In genomic region chr9:128910906-128911305, GRCh38 we compare ENCODE assay signal across 11 cellular contexts. TPM values are rescaled to one million over a fixed set of nuclear protein-coding genes. Genes with fewer than 3 reads are reported as not detected.
DNase-seq lines count a peak whose midpoint lies in the region; ATAC-seq, FAIRE-seq and TF ChIP-seq lines count a peak whose summit lies in the region.
"Had no signal": no experiment of that assay in that cellular context is flagged by ENCODE, and none has a peak within 500 bp of the region (broad histone marks: within the 10 kb centered on the region; RNA-seq: fewer than 3 reads in every experiment).

No MANE protein-coding gene starts in this region.

- no peak for TF ChIP-seq EP300 in ovary (IDR thresholded peaks at IDR 0.05)

- peaks cover 5 to 42% of the 10 kb centered on the region in 2 donors for H3K4me1 ChIP-seq in naive thymus-derived CD4-positive, alpha-beta T cell (ENCODE audit: control insufficient read depth in 2 of 2, insufficient read depth in 2 of 2, low read length in 2 of 2)
- H3K4me1 ChIP-seq in vagina, result peaks cover 69% of the 10 kb centered on the region
- H3K4me1 ChIP-seq in ovary (ENCODE audit: insufficient read depth), result peaks cover 31% of the 10 kb centered on the region
- H3K4me1 ChIP-seq in kidney (ENCODE audit: control insufficient read depth in 1 of 2, insufficient read depth in 1 of 2, low read depth in 1 of 2, low read length in 2 of 2), result peaks cover 0 to 27% of the 10 kb centered on the region in 2 donors

- peak; percentile 4 for ATAC-seq in Right ventricle myocardium superior (ENCODE audit: poor library complexity)
- ATAC-seq in naive thymus-derived CD4-positive, alpha-beta T cell, result no peak

- H3K27ac Mint-ChIP-seq in naive thymus-derived CD4-positive, alpha-beta T cell, result peak overlapping the region in 6 of 9 donors; percentile 69 to 84 (median 82)

- H3K27me3 Mint-ChIP-seq in naive thymus-derived CD4-positive, alpha-beta T cell, result no peaks in the 10 kb centered on the region

- intact Hi-C loops in Right ventricle myocardium superior (cut with DNase I), result no loop called here
- intact Hi-C loops in cardiac septum (cut with DNase I), result no loop called here
- intact Hi-C loops in dorsolateral prefrontal cortex (cut with DNase I), result no loop called here
- intact Hi-C loops in naive thymus-derived CD4-positive, alpha-beta T cell (cut with micrococcal nuclease), result no loop called here
- intact Hi-C loops in vagina (cut with DNase I), result no loop called here
- intact Hi-C loops in ovary (cut with DNase I), result no loop called here
- intact Hi-C loops in kidney (cut with DNase I), result no loop called here

- peaks cover 15 to 37% (median 21%) of the 10 kb centered on the region in 5 donors for H3K36me3 Mint-ChIP-seq in naive thymus-derived CD4-positive, alpha-beta T cell

- CTCF ChIA-PET in naive thymus-derived CD4-positive, alpha-beta T cell (lab: Charles Lee), result interaction anchor here (1.0 kb wide), 1 partner anchor 17 kb away, joined by 3 read pairs; no protein-coding TSS in a partner anchor

- WGBS in ovary, 3 donors, result 83 to 87% (median 84%) methylated on average over 6 of the region's 6 CpGs

- H3K36me3 ChIP-seq in naive thymus-derived CD4-positive, alpha-beta T cell (ENCODE audit: control insufficient read depth in 2 of 3, insufficient read depth in 3 of 3, low read length in 3 of 3), result peaks cover 10 to 54% (median 23%) of the 10 kb centered on the region in 3 experiments
- H3K36me3 ChIP-seq in vagina (peaks cover 0 to 29% of the 10 kb centered on the region in 2 donors), ovary (no peaks in the 10 kb centered on the region), kidney (ENCODE audit: control insufficient read depth in 1 of 2, insufficient read depth in 2 of 2, low read length in 2 of 2) (peaks cover 23 to 31% of the 10 kb centered on the region in 2 donors)

- DNase-seq in Right ventricle myocardium superior (no peak), cardiac septum (ENCODE audit: low spot score) (no peak), dorsolateral prefrontal cortex (no peak), vagina (ENCODE audit: extremely low spot score in 2 of 2) (peak in 1 of 2 donors; percentile 83), ovary (no peak), activated gamma-delta T cell (lab: John Stamatoyannopoulos, UW) (no peak), kidney (no peak)
- DNase-seq in naive thymus-derived CD4-positive, alpha-beta T cell, result no peak
- DNase-seq: left colon, NCI-H774 had no signal

- H3K27ac ChIP-seq in dorsolateral prefrontal cortex (peak overlapping the region in 56 of 59 donors; percentile 11 to 96 (median 76)), vagina (peak overlapping the region; percentile 96), ovary (no peak overlapping the region), kidney (ENCODE audit: low read depth in 2 of 2, low read length in 2 of 2) (no peak overlapping the region)
- H3K27ac ChIP-seq in naive thymus-derived CD4-positive, alpha-beta T cell (ENCODE audit: low read depth, low read length), result peak overlapping the region; percentile 10

- FAIRE-seq in kidney (lab: Jason Lieb, UNC), result no peak
- FAIRE-seq: endometrium had no signal

- POLR2A ChIA-PET in naive thymus-derived CD4-positive, alpha-beta T cell (lab: Charles Lee), result no interaction called here

- TF ChIP-seq POLR2A in vagina (IDR thresholded peaks at IDR 0.05) (no peak), ovary (IDR thresholded peaks at IDR 0.05) (no peak)

- peaks cover 32 to 71% (median 51%) of the 10 kb centered on the region in 7 donors for H3K4me1 Mint-ChIP-seq in naive thymus-derived CD4-positive, alpha-beta T cell

- TF ChIP-seq CTCF in dorsolateral prefrontal cortex (IDR thresholded peaks at IDR 0.05 in 54 of 56, conservative IDR thresholded peaks at IDR 0.05 in 2 of 56; ENCODE audit: low read depth in 1 of 56, partially characterized antibody in 56 of 56), result no peak
- TF ChIP-seq CTCF in vagina (IDR thresholded peaks at IDR 0.05), result no peak
- no peak for TF ChIP-seq CTCF in ovary (IDR thresholded peaks at IDR 0.05)
- TF ChIP-seq CTCF in kidney (IDR thresholded peaks at IDR 0.05; ENCODE audit: borderline replicate concordance, extremely low read depth, insufficient read depth), result no peak

- H3K27me3 ChIP-seq in dorsolateral prefrontal cortex (no peaks in the 10 kb centered on the region), vagina (no peaks in the 10 kb centered on the region), ovary (no peaks in the 10 kb centered on the region)
- no peaks in the 10 kb centered on the region for H3K27me3 ChIP-seq in naive thymus-derived CD4-positive, alpha-beta T cell (ENCODE audit: control insufficient read depth in 2 of 2, insufficient read depth in 2 of 2, low read length in 2 of 2)

- H3K4me3 ChIP-seq in dorsolateral prefrontal cortex, result no peak overlapping the region
- no peak overlapping the region for H3K4me3 ChIP-seq in naive thymus-derived CD4-positive, alpha-beta T cell (ENCODE audit: low read length)
- no peak overlapping the region for H3K4me3 ChIP-seq in vagina
- no peak overlapping the region for H3K4me3 ChIP-seq in ovary
- H3K4me3 ChIP-seq in kidney (ENCODE audit: low read length in 2 of 2), result no peak overlapping the region

- H3K9me3 ChIP-seq in naive thymus-derived CD4-positive, alpha-beta T cell (ENCODE audit: control insufficient read depth in 2 of 3, low read length in 3 of 3), result no peaks in the 10 kb centered on the region
- H3K9me3 ChIP-seq in vagina (no peaks in the 10 kb centered on the region), ovary (no peaks in the 10 kb centered on the region), kidney (ENCODE audit: control insufficient read depth in 1 of 2, low read length in 2 of 2) (no peaks in the 10 kb centered on the region)

- H3K9me3 Mint-ChIP-seq in naive thymus-derived CD4-positive, alpha-beta T cell, result no peaks in the 10 kb centered on the region

- H3K9ac ChIP-seq in kidney (ENCODE audit: low read length in 2 of 2), result no peak overlapping the region

- peak overlapping the region in 6 of 10 donors; percentile 12 to 80 (median 32) for H3K4me3 Mint-ChIP-seq in naive thymus-derived CD4-positive, alpha-beta T cell

RNA-seq across cellular contexts. Expression of gene PHYHD1, which starts 9.9 kb away (rescaled TPM):
- total RNA-seq in Right ventricle myocardium superior (28.7 TPM), cardiac septum (21.9 TPM), dorsolateral prefrontal cortex (100 to 1,000 TPM in 1 of 120 experiments, 10 to 100 TPM in 118, 1 to 10 TPM in 1; 8.8 to 113 (median 34.2) TPM), vagina (23.6 TPM), ovary (10 to 100 TPM; 24.8 to 63.9 (median 43.1) TPM), kidney (59.0 TPM)
- 1 to 10 TPM; 1.1 to 3.2 (median 3.1) TPM for total RNA-seq in naive thymus-derived CD4-positive, alpha-beta T cell
- 1 to 10 TPM; 3.0 to 5.1 TPM for polyA plus RNA-seq in naive thymus-derived CD4-positive, alpha-beta T cell
- polyA plus RNA-seq in ovary (10 to 100 TPM; 41.1 to 50.4 TPM), kidney (ENCODE audit: insufficient read depth, low read depth, low replicate concordance) (122 TPM)

RNA-seq across cellular contexts. Expression of gene LRRC8A, which starts 29.0 kb away (rescaled TPM):
- total RNA-seq in Right ventricle myocardium superior, result 20.2 TPM
- 24.2 TPM for total RNA-seq in cardiac septum
- total RNA-seq in dorsolateral prefrontal cortex, result 100 to 1,000 TPM in 48 of 120 experiments, 10 to 100 TPM in 72; 63.8 to 213 (median 95.1) TPM
- total RNA-seq in naive thymus-derived CD4-positive, alpha-beta T cell, result 10 to 100 TPM; 31.3 to 48.8 (median 34.5) TPM
- 10 to 100 TPM; 24.2 to 54.0 TPM for polyA plus RNA-seq in naive thymus-derived CD4-positive, alpha-beta T cell
- total RNA-seq in vagina, result 110 TPM
- 10 to 100 TPM; 18.1 to 39.7 (median 26.4) TPM for total RNA-seq in ovary
- 10 to 100 TPM; 21.2 to 28.5 TPM for polyA plus RNA-seq in ovary
- total RNA-seq in kidney, result 37.4 TPM
- 18.5 TPM for polyA plus RNA-seq in kidney (ENCODE audit: insufficient read depth, low read depth, low replicate concordance)

RNA-seq across cellular contexts. Expression of gene KYAT1, which starts 29.2 kb away (rescaled TPM):
- total RNA-seq in Right ventricle myocardium superior (12.6 TPM), cardiac septum (9.2 TPM), dorsolateral prefrontal cortex (10 to 100 TPM; 22.3 to 55.0 (median 36.5) TPM), vagina (11.0 TPM), ovary (10 to 100 TPM in 1 of 7 donors, 1 to 10 TPM in 6; 4.6 to 10.2 (median 6.1) TPM), kidney (5.1 TPM)
- 10 to 100 TPM in 4 of 5 experiments, 1 to 10 TPM in 1; 7.2 to 18.2 (median 14.8) TPM for total RNA-seq in naive thymus-derived CD4-positive, alpha-beta T cell
- 10 to 100 TPM in 1 of 2 donors, 1 to 10 TPM in 1; 9.8 to 14.2 TPM for polyA plus RNA-seq in naive thymus-derived CD4-positive, alpha-beta T cell
- polyA plus RNA-seq in ovary (1 to 10 TPM; 4.2 to 5.8 TPM), kidney (ENCODE audit: insufficient read depth, low read depth, low replicate concordance) (17.0 TPM)

RNA-seq across cellular contexts. Expression of gene DOLK, which starts 36.5 kb away (rescaled TPM):
- total RNA-seq in Right ventricle myocardium superior, result 6.4 TPM
- 9.8 TPM for total RNA-seq in cardiac septum
- 10 to 100 TPM in 23 of 120 experiments, 1 to 10 TPM in 97; 3.6 to 13.2 (median 8.4) TPM for total RNA-seq in dorsolateral prefrontal cortex
- 10 to 100 TPM in 2 of 5 experiments, 1 to 10 TPM in 3; 6.0 to 12.8 (median 9.5) TPM for total RNA-seq in naive thymus-derived CD4-positive, alpha-beta T cell
- 10 to 100 TPM in 1 of 2 donors, 1 to 10 TPM in 1; 7.6 to 10.5 TPM for polyA plus RNA-seq in naive thymus-derived CD4-positive, alpha-beta T cell
- 8.1 TPM for total RNA-seq in vagina
- 10 to 100 TPM in 5 of 7 donors, 1 to 10 TPM in 2; 6.1 to 14.9 (median 12.6) TPM for total RNA-seq in ovary
- polyA plus RNA-seq in ovary, result 10 to 100 TPM in 1 of 2 donors, 1 to 10 TPM in 1; 9.5 to 12.0 TPM
- 13.9 TPM for total RNA-seq in kidney
- 17.0 TPM for polyA plus RNA-seq in kidney (ENCODE audit: insufficient read depth, low read depth, low replicate concordance)

RNA-seq across cellular contexts. Expression of gene NUP188, which starts 36.6 kb away (rescaled TPM):
- total RNA-seq in Right ventricle myocardium superior (21.0 TPM), cardiac septum (36.3 TPM), dorsolateral prefrontal cortex (10 to 100 TPM; 23.7 to 70.4 (median 41.1) TPM), vagina (69.0 TPM), ovary (10 to 100 TPM; 12.5 to 43.8 (median 30.7) TPM), kidney (27.9 TPM)
- 10 to 100 TPM; 55.7 to 98.7 (median 63.7) TPM for total RNA-seq in naive thymus-derived CD4-positive, alpha-beta T cell
- polyA plus RNA-seq in naive thymus-derived CD4-positive, alpha-beta T cell, result 10 to 100 TPM; 24.8 to 39.5 TPM
- polyA plus RNA-seq in ovary (10 to 100 TPM; 10.6 to 25.1 TPM), kidney (ENCODE audit: insufficient read depth, low read depth, low replicate concordance) (6.4 TPM)

Comparison
In these comparisons a context has a peak if more than half of its experiments do, and no peak if none do; other contexts are left out.
1. H3K27ac ChIP-seq: peak in dorsolateral prefrontal cortex (56 of 59), naive thymus-derived CD4-positive, alpha-beta T cell (single experiment) and vagina (single experiment); none in ovary (0 of 2) and kidney (0 of 2).